25 cellular contexts compared by ENCODE assay signal in genomic region chr11:10634407-10634806, GRCh38. TPM values are rescaled to one million over a fixed set of nuclear protein-coding genes. Genes with fewer than 3 reads are reported as not detected.
DNase-seq lines count a peak whose midpoint lies in the region; ATAC-seq, FAIRE-seq and TF ChIP-seq lines count a peak whose summit lies in the region.
"Had no signal": no experiment of that assay in that cellular context is flagged by ENCODE, and none has a peak within 500 bp of the region (broad histone marks: within the 10 kb centered on the region; RNA-seq: fewer than 3 reads in every experiment).

No MANE protein-coding gene starts in this region.

- H3K36me3 Mint-ChIP-seq in activated CD8-positive, alpha-beta memory T cell treated with anti-CD3 and anti-CD28 coated beads, Interleukin-2, amount 10 ng/mL, durations not matched to agents 7 days and 5 days = no peaks in the 10 kb centered on the region
- H3K36me3 Mint-ChIP-seq in Calu3 (ENCODE audit: insufficient read depth, unreplicated experiment) = no peaks in the 10 kb centered on the region
- H3K36me3 Mint-ChIP-seq: CD4-positive, CD25-positive, alpha-beta regulatory T cell; CD8-positive, alpha-beta T cell had no signal

- BruUV-seq in Calu3 (replicated peaks; lab: Mats Ljungman, UMichigan) = no TSS peak

- no peaks in the 10 kb centered on the region for H3K36me3 ChIP-seq in vagina
- H3K36me3 ChIP-seq: BLaER1 had no signal

- peak overlapping the region in 1 of 2 donors; percentile 2 for H3K27ac ChIP-seq in coronary artery
- no peak overlapping the region for H3K27ac ChIP-seq in vagina
- H3K27ac ChIP-seq: 22Rv1, BLaER1, C4-2B, GM23248 had no signal

- intact Hi-C loops in Calu3 (cut with micrococcal nuclease; ENCODE audit: unreplicated experiment) (no loop called here), vagina (cut with DNase I) (no loop called here)

- peaks cover 11% of the 10 kb centered on the region for H3K4me1 ChIP-seq in vagina
- H3K4me1 ChIP-seq: BLaER1 had no signal

- H3K4me3 Mint-ChIP-seq in activated CD8-positive, alpha-beta memory T cell treated with anti-CD3 and anti-CD28 coated beads, Interleukin-2, amount 10 ng/mL, durations not matched to agents 7 days and 5 days = no peak overlapping the region
- H3K4me3 Mint-ChIP-seq in Calu3 (ENCODE audit: low read depth, unreplicated experiment) = no peak overlapping the region
- H3K4me3 Mint-ChIP-seq: B cell; CD4-positive, CD25-positive, alpha-beta regulatory T cell; CD8-positive, alpha-beta T cell had no signal

- ATAC-seq in activated CD8-positive, alpha-beta memory T cell treated with anti-CD3 and anti-CD28 coated beads, Interleukin-2, amount 10 ng/mL, durations not matched to agents 7 days and 5 days = no peak
- ATAC-seq: CD8-positive, alpha-beta T cell; GM12878 had no signal

- TF ChIP-seq POLR2A in GM12892 (IDR thresholded peaks at IDR 0.05; ENCODE audit: low read depth, low read length) (no peak), vagina (IDR thresholded peaks at IDR 0.05) (no peak)

- no peaks in the 10 kb centered on the region for H3K4me1 Mint-ChIP-seq in activated CD8-positive, alpha-beta memory T cell treated with anti-CD3 and anti-CD28 coated beads, Interleukin-2, amount 10 ng/mL, durations not matched to agents 7 days and 5 days
- H3K4me1 Mint-ChIP-seq in Calu3 (ENCODE audit: low read depth, unreplicated experiment) = no peaks in the 10 kb centered on the region
- H3K4me1 Mint-ChIP-seq: CD4-positive, CD25-positive, alpha-beta regulatory T cell had no signal

- H3K27me3 ChIP-seq in vagina = no peaks in the 10 kb centered on the region
- H3K27me3 ChIP-seq: BLaER1 had no signal

- CTCF ChIA-PET in activated CD8-positive, alpha-beta memory T cell treated with anti-CD3 and anti-CD28 coated beads, Interleukin-2, amount 10 ng/mL, durations not matched to agents 7 days and 5 days (lab: Charles Lee) = interaction anchor here (1.2 kb wide), 1 partner anchor 20 kb away, joined by 3 read pairs; no protein-coding TSS in a partner anchor
- CTCF ChIA-PET in Calu3 (lab: Charles Lee) = no interaction called here

- no peak for TF ChIP-seq CTCF in coronary artery (IDR thresholded peaks at IDR 0.05)
- no peak for TF ChIP-seq CTCF in Calu3 (IDR thresholded peaks at IDR 0.05; ENCODE audit: unreplicated experiment)
- no peak for TF ChIP-seq CTCF in vagina (IDR thresholded peaks at IDR 0.05)

- DNase-seq in activated CD8-positive, alpha-beta memory T cell treated with anti-CD3 and anti-CD28 coated beads, Interleukin-2, amount 10 ng/mL, durations not matched to agents 7 days and 5 days = peak; percentile 15
- DNase-seq in activated CD8-positive, alpha-beta memory T cell treated with anti-CD3 and anti-CD28 coated beads, Interleukin-2, amount 50 U/mL, for 48 hours = no peak
- no peak for DNase-seq in GM12892 (ENCODE audit: insufficient read length)
- DNase-seq in coronary artery (ENCODE audit: low spot score) = peak; percentile 4
- DNase-seq in Calu3 = no peak
- no peak for DNase-seq in vagina (ENCODE audit: extremely low spot score in 2 of 2)
- DNase-seq: Caco-2; CD4-positive, CD25-positive, alpha-beta regulatory T cell; CD8-positive, alpha-beta T cell; DMS 273 treated with DMSO at 0.1 percent for 48 hours; DMS79; EL; GDM1; GM23248; H7; HCEC 1CT had no signal

- no peaks in the 10 kb centered on the region for H3K9me3 Mint-ChIP-seq in activated CD8-positive, alpha-beta memory T cell treated with anti-CD3 and anti-CD28 coated beads, Interleukin-2, amount 10 ng/mL, durations not matched to agents 7 days and 5 days (ENCODE audit: low read depth)
- no peaks in the 10 kb centered on the region for H3K9me3 Mint-ChIP-seq in Calu3 (ENCODE audit: low read depth, unreplicated experiment)
- H3K9me3 Mint-ChIP-seq: CD4-positive, CD25-positive, alpha-beta regulatory T cell; CD8-positive, alpha-beta T cell had no signal

- H3K27me3 Mint-ChIP-seq in activated CD8-positive, alpha-beta memory T cell treated with anti-CD3 and anti-CD28 coated beads, Interleukin-2, amount 10 ng/mL, durations not matched to agents 7 days and 5 days = peaks cover 18% of the 10 kb centered on the region
- H3K27me3 Mint-ChIP-seq in Calu3 (ENCODE audit: unreplicated experiment) = peaks cover 32% of the 10 kb centered on the region
- H3K27me3 Mint-ChIP-seq: B cell; CD4-positive, CD25-positive, alpha-beta regulatory T cell had no signal

- no peaks in the 10 kb centered on the region for H3K9me3 ChIP-seq in vagina
- H3K9me3 ChIP-seq: BLaER1, Caco-2 had no signal

- no peak overlapping the region for H3K4me3 ChIP-seq in coronary artery
- no peak overlapping the region for H3K4me3 ChIP-seq in vagina
- H3K4me3 ChIP-seq: BLaER1, GM12878, GM23248 had no signal

- FAIRE-seq in GM12892 (lab: Jason Lieb, UNC) = peak; percentile 62
- FAIRE-seq: A204.1, D721Med, GM12878, GM18507, H1 had no signal

- H3K27ac Mint-ChIP-seq in activated CD8-positive, alpha-beta memory T cell treated with anti-CD3 and anti-CD28 coated beads, Interleukin-2, amount 10 ng/mL, durations not matched to agents 7 days and 5 days = no peak overlapping the region
- no peak overlapping the region for H3K27ac Mint-ChIP-seq in Calu3 (ENCODE audit: unreplicated experiment)
- H3K27ac Mint-ChIP-seq: B cell; CD4-positive, CD25-positive, alpha-beta regulatory T cell; CD8-positive, alpha-beta T cell had no signal

RNA-seq across cellular contexts. Expression of gene IRAG1, which starts 59.1 kb away (rescaled TPM):
- total RNA-seq in activated CD8-positive, alpha-beta memory T cell treated with anti-CD3 and anti-CD28 coated beads, Interleukin-2, amount 10 ng/mL, durations not matched to agents 7 days and 5 days = not detected
- not detected for polyA plus RNA-seq in GM12892 (2012; ENCODE audit: missing spikeins)
- total RNA-seq in Calu3 (2022) = not detected in 2 replicates
- 18.2 TPM for total RNA-seq in vagina
- total RNA-seq: CD4-positive, CD25-positive, alpha-beta regulatory T cell; CD8-positive, alpha-beta T cell had no signal
- polyA plus RNA-seq: CD4-positive, CD25-positive, alpha-beta regulatory T cell had no signal

Comparison
In these comparisons a context has a peak if more than half of its experiments do, and no peak if none do; other contexts are left out.
1. DNase-seq: peak in activated CD8-positive, alpha-beta memory T cell treated with anti-CD3 and anti-CD28 coated beads, Interleukin-2, amount 10 ng/mL, durations not matched to agents 7 days and 5 days (single experiment) and coronary artery (single experiment); none in activated CD8-positive, alpha-beta memory T cell treated with anti-CD3 and anti-CD28 coated beads, Interleukin-2, amount 50 U/mL, for 48 hours (single experiment), GM12892 (single experiment), Calu3 (single experiment) and vagina (0 of 2).
2. RNA of gene IRAG1, which starts 59.1 kb away (total RNA-seq): 18.2 TPM in vagina (single experiment); not detected in Calu3 and not detected in activated CD8-positive, alpha-beta memory T cell treated with anti-CD3 and anti-CD28 coated beads, Interleukin-2, amount 10 ng/mL, durations not matched to agents 7 days and 5 days; every median in the first group is over 10 times any median in the second.